33 cellular contexts compared by ENCODE assay signal in the genomic region with DNA sequence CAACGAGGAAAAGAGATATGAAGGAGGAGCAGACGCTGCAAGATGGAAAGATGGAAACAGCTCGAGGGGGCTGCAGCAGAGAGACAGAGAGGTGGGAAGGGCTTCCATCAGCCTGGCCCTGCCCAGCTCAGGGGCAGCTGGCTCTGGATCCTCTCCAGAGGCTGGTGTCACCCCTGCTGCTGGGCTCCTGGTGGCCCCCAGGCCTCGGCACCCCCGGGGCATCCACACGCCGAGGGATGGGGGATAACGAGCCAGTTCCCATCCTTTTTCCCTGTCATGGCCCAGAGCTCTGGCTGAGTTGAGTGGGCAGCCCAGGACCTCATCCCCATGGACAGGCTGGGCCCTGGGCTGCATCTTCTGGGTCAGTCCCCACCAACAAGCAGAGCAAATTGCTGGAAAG.
DNase-seq lines count a peak whose midpoint lies in the region; ATAC-seq and TF ChIP-seq lines count a peak whose summit lies in the region.
"Had no signal": no experiment of that assay in that cellular context is flagged by ENCODE, and none has a peak within 500 bp of the region (broad histone marks: within the 10 kb centered on the region; RNA-seq: fewer than 3 reads in every experiment).

No MANE protein-coding gene starts in this region.

- no peaks in the 10 kb centered on the region for H3K4me1 Mint-ChIP-seq in osteocyte (ENCODE audit: unreplicated experiment)
- H3K4me1 Mint-ChIP-seq: B cell; CD4-positive, alpha-beta memory T cell; CD4-positive, CD25-positive, alpha-beta regulatory T cell; CD8-positive, alpha-beta memory T cell had no signal

- no peaks in the 10 kb centered on the region for H3K79me2 ChIP-seq in SK-N-SH (ENCODE audit: insufficient read depth)

- no peaks in the 10 kb centered on the region for H3K9me3 ChIP-seq in SK-N-SH
- H3K9me3 ChIP-seq in BLaER1: no peaks in the 10 kb centered on the region
- H3K9me3 ChIP-seq in BLaER1 treated with 17β-estradiol and CSF1 and Interleukin-3, amounts not matched to agents 10 nM and 100 nM (replicated peaks in 1 of 11): no peaks in the 10 kb centered on the region
- H3K9me3 ChIP-seq in neuronal stem cell (replicated peaks in 1 of 2; ENCODE audit: control insufficient read depth in 2 of 2, insufficient read depth in 1 of 2, low read depth in 1 of 2, low read length in 2 of 2): no peaks in the 10 kb centered on the region
- H3K9me3 ChIP-seq: A549, BE2C, Caco-2 had no signal

- no peak overlapping the region for H3K23ac ChIP-seq in neuronal stem cell (ENCODE audit: low read depth, low read length, poor library complexity)

- no peak for TF ChIP-seq CTCF in SK-N-SH (IDR thresholded peaks at IDR 0.05)
- TF ChIP-seq CTCF in osteocyte (IDR thresholded peaks at IDR 0.05): no peak

- CTCF ChIA-PET in SK-N-SH (lab: Yijun Ruan, JAX): interaction anchor here (0.7 to 2.5 kb wide), 4 partner anchors 8 to 23 kb away, joined by 3 to 18 read pairs (median 3); no protein-coding TSS in a partner anchor

- H2BK5ac ChIP-seq in neuronal stem cell (ENCODE audit: low read length): no peak overlapping the region

- no peak overlapping the region for H4K91ac ChIP-seq in neuronal stem cell (ENCODE audit: low read depth, low read length, poor library complexity)

- H3K36me3 Mint-ChIP-seq in osteocyte (ENCODE audit: unreplicated experiment): no peaks in the 10 kb centered on the region
- H3K36me3 Mint-ChIP-seq: CD14-positive monocyte; CD4-positive, alpha-beta memory T cell; CD4-positive, CD25-positive, alpha-beta regulatory T cell; CD8-positive, alpha-beta memory T cell; CD8-positive, alpha-beta T cell had no signal

- DNase-seq in SK-N-SH: peak; percentile 62
- no peak for DNase-seq in neuronal stem cell (ENCODE audit: low spot score)
- no peak for DNase-seq in pons (ENCODE audit: low spot score)
- no peak for DNase-seq in osteocyte (ENCODE audit: extremely low spot score, unreplicated experiment)
- DNase-seq: 8988T; ACHN; AML-193; BE2C; C1 segment of cervical spinal cord; Caco-2; Calu3; CD4-positive, alpha-beta memory T cell; CD4-positive, alpha-beta T cell; CD4-positive, CD25-positive, alpha-beta regulatory T cell; CD8-positive, alpha-beta memory T cell; CD8-positive, alpha-beta T cell; COR-L47; DMS 273 treated with DMSO at 0.1 percent for 48 hours; DMS153; DMS53; DMS79; DMS79 treated with DMSO at 0.1 percent for 48 hours; DND-41; EL had no signal

- peak overlapping the region; percentile 16 for H3K18ac ChIP-seq in neuronal stem cell (ENCODE audit: low read length)

- H3K9me2 ChIP-seq in SK-N-SH: no peaks in the 10 kb centered on the region

- no peak overlapping the region for H3K4me3 Mint-ChIP-seq in osteocyte (ENCODE audit: unreplicated experiment)
- H3K4me3 Mint-ChIP-seq: B cell; CD14-positive monocyte; CD4-positive, alpha-beta memory T cell; CD4-positive, alpha-beta T cell; CD4-positive, CD25-positive, alpha-beta regulatory T cell; CD8-positive, alpha-beta memory T cell; CD8-positive, alpha-beta T cell had no signal

- no peaks in the 10 kb centered on the region for H3K27me3 ChIP-seq in SK-N-SH (ENCODE audit: insufficient read depth)
- H3K27me3 ChIP-seq in BLaER1: no peaks in the 10 kb centered on the region
- H3K27me3 ChIP-seq in BLaER1 treated with 17β-estradiol and CSF1 and Interleukin-3, amounts not matched to agents 10 nM and 100 nM: no peaks in the 10 kb centered on the region
- H3K27me3 ChIP-seq in neuronal stem cell (ENCODE audit: control insufficient read depth in 3 of 3, insufficient read depth in 3 of 3, low read depth in 1 of 3, low read length in 3 of 3): peaks cover 0 to 22% (median 0%) of the 10 kb centered on the region in 3 experiments
- H3K27me3 ChIP-seq: BE2C had no signal

- no peak overlapping the region for H2AFZ ChIP-seq in SK-N-SH (ENCODE audit: low read depth)
- no peak overlapping the region for H2AFZ ChIP-seq in neuronal stem cell (ENCODE audit: low read length)

- no peak for ATAC-seq in SK-N-SH treated with all-trans-retinoic acid at 6 μM for 48 hours
- no peak for ATAC-seq in HG03196 (IDR thresholded peaks at IDR 0.05; ENCODE audit: unreplicated experiment)
- ATAC-seq: A549; CD8-positive, alpha-beta T cell had no signal

- no peaks in the 10 kb centered on the region for H3F3A ChIP-seq in SK-N-SH (replicated peaks; ENCODE audit: insufficient read depth)

- no peak overlapping the region for H3K27ac Mint-ChIP-seq in osteocyte (ENCODE audit: unreplicated experiment)
- H3K27ac Mint-ChIP-seq: B cell; CD14-positive monocyte; CD4-positive, alpha-beta memory T cell; CD4-positive, alpha-beta T cell; CD4-positive, CD25-positive, alpha-beta regulatory T cell; CD8-positive, alpha-beta memory T cell; CD8-positive, alpha-beta T cell had no signal

- H3K4me3 ChIP-seq in SK-N-SH (ENCODE audit: low read depth in 2 of 2, low read length in 1 of 2) (no peak overlapping the region), BLaER1 (no peak overlapping the region), neuronal stem cell (ENCODE audit: low read length in 2 of 2) (no peak overlapping the region)
- H3K4me3 ChIP-seq in BLaER1 treated with 17β-estradiol and CSF1 and Interleukin-3, amounts not matched to agents 10 nM and 100 nM: no peak overlapping the region
- H3K4me3 ChIP-seq: A549 had no signal

- no peak overlapping the region for H3K14ac ChIP-seq in neuronal stem cell (ENCODE audit: low read length)

- peak overlapping the region; percentile 29 for H2AK5ac ChIP-seq in neuronal stem cell (ENCODE audit: low read depth, low read length)

- no peak overlapping the region for H3K4ac ChIP-seq in neuronal stem cell (ENCODE audit: low read length)

- H3K27ac ChIP-seq in SK-N-SH (ENCODE audit: low read depth in 2 of 2, low read length in 1 of 2) (no peak overlapping the region), BLaER1 (peak overlapping the region; percentile 40), neuronal stem cell (replicated peaks; ENCODE audit: low read length) (no peak overlapping the region)
- H3K27ac ChIP-seq in BLaER1 treated with 17β-estradiol and CSF1 and Interleukin-3, amounts not matched to agents 10 nM and 100 nM: no peak overlapping the region
- H3K27ac ChIP-seq: 22Rv1, A549, C4-2B had no signal

- no peak for TF ChIP-seq RAD21 in SK-N-SH (IDR thresholded peaks at IDR 0.05; ENCODE audit: low read length)

- no peak overlapping the region for H2BK12ac ChIP-seq in neuronal stem cell (ENCODE audit: low read length)

- H3K9ac ChIP-seq in SK-N-SH: no peak overlapping the region
- no peak overlapping the region for H3K9ac ChIP-seq in BLaER1
- 0 out of 22 replicates have a peak overlapping the region, but pooled peaks of 1 of the 11 experiments have one; percentile 3 for H3K9ac ChIP-seq in BLaER1 treated with 17β-estradiol and CSF1 and Interleukin-3, amounts not matched to agents 10 nM and 100 nM
- no peak overlapping the region for H3K9ac ChIP-seq in neuronal stem cell (ENCODE audit: low read depth, low read length, poor library complexity)

- no peak overlapping the region for H4K8ac ChIP-seq in neuronal stem cell (ENCODE audit: low read depth, low read length)

- no peak for TF ChIP-seq EP300 in SK-N-SH (IDR thresholded peaks at IDR 0.05; ENCODE audit: borderline replicate concordance in 1 of 2, low read depth in 1 of 2, low read length in 1 of 2)

- no peaks in the 10 kb centered on the region for H3K27me3 Mint-ChIP-seq in osteocyte (ENCODE audit: unreplicated experiment)
- H3K27me3 Mint-ChIP-seq: CD4-positive, alpha-beta T cell; CD4-positive, CD25-positive, alpha-beta regulatory T cell had no signal

- peaks cover 3% of the 10 kb centered on the region for H3K79me1 ChIP-seq in neuronal stem cell (ENCODE audit: low read depth, low read length)

- H3K4me2 ChIP-seq in SK-N-SH: no peak overlapping the region
- peak overlapping the region; percentile 72 for H3K4me2 ChIP-seq in BLaER1
- peak overlapping the region; percentile 31 to 73 (median 54); a peak in 20 of 22 replicates for H3K4me2 ChIP-seq in BLaER1 treated with 17β-estradiol and CSF1 and Interleukin-3, amounts not matched to agents 10 nM and 100 nM
- H3K4me2 ChIP-seq in neuronal stem cell (ENCODE audit: insufficient read depth, low read length, poor library complexity, severe bottlenecking): no peak overlapping the region
- H3K4me2 ChIP-seq: A549 had no signal

- no peak overlapping the region for H2BK15ac ChIP-seq in neuronal stem cell (ENCODE audit: low read length)

- no peaks in the 10 kb centered on the region for H4K20me1 ChIP-seq in SK-N-SH (ENCODE audit: insufficient read depth)
- no peaks in the 10 kb centered on the region for H4K20me1 ChIP-seq in BLaER1
- no peaks in the 10 kb centered on the region for H4K20me1 ChIP-seq in BLaER1 treated with 17β-estradiol and CSF1 and Interleukin-3, amounts not matched to agents 10 nM and 100 nM

- H2BK120ac ChIP-seq in neuronal stem cell (ENCODE audit: low read depth, low read length): no peak overlapping the region

- POLR2A ChIA-PET in SK-N-SH (lab: Yijun Ruan, JAX): no interaction called here

- H3K4me1 ChIP-seq in SK-N-SH (ENCODE audit: control insufficient read depth in 1 of 2, insufficient read depth in 2 of 2, low read depth in 1 of 2, low read length in 1 of 2) (peaks cover 0 to 45% of the 10 kb centered on the region in 2 experiments; a peak in 1 of 4 replicates), BLaER1 (peaks cover 93% of the 10 kb centered on the region), neuronal stem cell (ENCODE audit: control insufficient read depth in 2 of 2, insufficient read depth in 1 of 2, low read depth in 1 of 2, low read length in 2 of 2) (peaks cover 0 to 6% of the 10 kb centered on the region in 2 donors)
- H3K4me1 ChIP-seq in BLaER1 treated with 17β-estradiol and CSF1 and Interleukin-3, amounts not matched to agents 10 nM and 100 nM: peaks cover 31 to 88% (median 79%) of the 10 kb centered on the region in 10 experiments
- H3K4me1 ChIP-seq: A549, BE2C, Caco-2 had no signal

- no peaks in the 10 kb centered on the region for H3K36me3 ChIP-seq in SK-N-SH (replicated peaks in 1 of 2; ENCODE audit: control insufficient read depth in 1 of 2, insufficient read depth in 2 of 2, low read length in 1 of 2)
- H3K36me3 ChIP-seq in BLaER1: no peaks in the 10 kb centered on the region
- no peaks in the 10 kb centered on the region for H3K36me3 ChIP-seq in BLaER1 treated with 17β-estradiol and CSF1 and Interleukin-3, amounts not matched to agents 10 nM and 100 nM
- H3K36me3 ChIP-seq in neuronal stem cell (replicated peaks in 1 of 2; ENCODE audit: control insufficient read depth in 2 of 2, insufficient read depth in 2 of 2, low read length in 2 of 2): no peaks in the 10 kb centered on the region
- H3K36me3 ChIP-seq: BE2C had no signal

- WGBS in SK-N-SH (ENCODE audit: low lambda C conversion rate): 67% methylated on average over 4 of the region's 8 CpGs
- WGBS in neuronal stem cell (ENCODE audit: extremely low coverage in 2 of 2, insufficient read length in 2 of 2, insufficient replicate concordance in 1 of 2), 2 donors: no CpG with 5 or more reads among the region's 8 CpGs

- H3K9me3 Mint-ChIP-seq in osteocyte (ENCODE audit: unreplicated experiment): no peaks in the 10 kb centered on the region
- H3K9me3 Mint-ChIP-seq: CD14-positive monocyte; CD4-positive, alpha-beta memory T cell; CD4-positive, alpha-beta T cell; CD4-positive, CD25-positive, alpha-beta regulatory T cell; CD8-positive, alpha-beta memory T cell; CD8-positive, alpha-beta T cell had no signal

TF ChIP-seq in SK-N-SH, 30 proteins besides CTCF, POLR2A, EP300 and RAD21 (continues in another document):
- no peak for TF ChIP-seq FOSL2 (IDR thresholded peaks at IDR 0.05; ENCODE audit: borderline replicate concordance, low read depth)

TF ChIP-seq in SK-N-SH treated with all-trans-retinoic acid at 6 μM for 48 hours, 23 proteins besides CTCF, POLR2A, EP300 and RAD21 (continues in another document):
- TF ChIP-seq ESRRG (CRISPR knock-in tag; IDR thresholded peaks at IDR 0.05): no peak

Comparison
In these comparisons a context has a peak if more than half of its experiments do, and no peak if none do; other contexts are left out.
1. H3K4me2 ChIP-seq: peak in BLaER1 (single experiment) and BLaER1 treated with 17β-estradiol and CSF1 and Interleukin-3, amounts not matched to agents 10 nM and 100 nM (11 of 11); none in SK-N-SH (single experiment) and neuronal stem cell (single experiment).